In the genomic region with DNA sequence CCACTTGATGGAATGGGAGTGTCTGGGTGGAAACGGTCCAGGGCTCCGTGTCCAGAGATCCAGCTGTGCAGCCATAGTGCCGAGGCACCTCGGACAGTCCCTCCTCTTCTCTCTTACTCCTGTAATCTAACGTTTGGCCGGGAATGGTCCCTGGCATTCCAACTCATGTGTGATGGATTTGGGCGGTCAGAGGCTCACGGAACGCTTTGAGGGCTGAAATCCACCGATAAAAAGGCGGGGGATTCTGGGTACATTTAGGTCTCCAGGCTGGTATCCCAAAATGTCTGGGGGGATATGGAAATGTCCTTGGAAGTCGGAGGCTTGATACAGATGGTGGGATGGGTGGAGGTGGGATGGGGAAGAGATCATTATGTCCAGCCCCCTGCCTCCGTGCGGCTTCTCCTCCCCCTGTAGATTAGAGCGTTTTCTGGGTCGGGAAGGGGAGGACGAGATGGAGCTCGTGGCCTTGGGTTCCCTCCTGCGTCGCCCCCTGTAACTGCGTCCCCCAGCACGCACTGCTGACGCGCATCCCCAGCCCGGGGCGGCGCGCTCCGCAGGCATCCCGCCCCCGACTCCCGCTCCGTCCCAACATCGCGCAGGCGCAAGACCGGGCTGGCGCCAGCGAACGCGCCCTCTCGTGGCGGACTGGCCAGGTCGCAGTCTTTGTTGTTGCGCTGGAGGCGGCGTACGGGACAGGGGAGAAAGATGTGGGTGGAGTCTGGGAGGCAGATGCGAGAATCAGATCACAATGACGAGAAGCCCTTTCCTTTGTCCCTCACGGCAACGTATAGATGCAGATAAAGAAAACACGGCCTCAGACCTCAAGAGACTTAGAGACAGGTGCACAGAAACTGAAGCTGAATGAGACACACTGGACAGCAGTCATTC, we compare ENCODE assay signal across 1 cellular context.
TF ChIP-seq lines count a peak whose summit lies in the region.

No MANE protein-coding gene starts in this region.

TF ChIP-seq in HepG2, 621 proteins besides CTCF, POLR2A, EP300 and RAD21 (continued from another document and continues in another):
- TF ChIP-seq, protein P1, sequence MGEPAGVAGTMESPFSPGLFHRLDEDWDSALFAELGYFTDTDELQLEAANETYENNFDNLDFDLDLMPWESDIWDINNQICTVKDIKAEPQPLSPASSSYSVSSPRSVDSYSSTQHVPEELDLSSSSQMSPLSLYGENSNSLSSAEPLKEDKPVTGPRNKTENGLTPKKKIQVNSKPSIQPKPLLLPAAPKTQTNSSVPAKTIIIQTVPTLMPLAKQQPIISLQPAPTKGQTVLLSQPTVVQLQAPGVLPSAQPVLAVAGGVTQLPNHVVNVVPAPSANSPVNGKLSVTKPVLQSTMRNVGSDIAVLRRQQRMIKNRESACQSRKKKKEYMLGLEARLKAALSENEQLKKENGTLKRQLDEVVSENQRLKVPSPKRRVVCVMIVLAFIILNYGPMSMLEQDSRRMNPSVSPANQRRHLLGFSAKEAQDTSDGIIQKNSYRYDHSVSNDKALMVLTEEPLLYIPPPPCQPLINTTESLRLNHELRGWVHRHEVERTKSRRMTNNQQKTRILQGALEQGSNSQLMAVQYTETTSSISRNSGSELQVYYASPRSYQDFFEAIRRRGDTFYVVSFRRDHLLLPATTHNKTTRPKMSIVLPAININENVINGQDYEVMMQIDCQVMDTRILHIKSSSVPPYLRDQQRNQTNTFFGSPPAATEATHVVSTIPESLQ (CRISPR knock-in tag; conservative IDR thresholded peaks at IDR 0.05) = no peak
- TF ChIP-seq NFATC3 (CRISPR knock-in tag; IDR thresholded peaks at IDR 0.05) (no peak), NCOA5 (CRISPR knock-in tag; IDR thresholded peaks at IDR 0.05) (no peak), ZNF138 (CRISPR knock-in tag; IDR thresholded peaks at IDR 0.05; ENCODE audit: low read depth) (no peak), FOXM1 (CRISPR knock-in tag; IDR thresholded peaks at IDR 0.05) (no peak), ZNF768 (CRISPR knock-in tag; IDR thresholded peaks at IDR 0.05) (peak; percentile 57; the same call in 1 of the 2 replicates), U2AF2 (IDR thresholded peaks at IDR 0.05; ENCODE audit: low read depth, low read length) (no peak), ZNF782 (CRISPR knock-in tag; IDR thresholded peaks at IDR 0.05; ENCODE audit: borderline replicate concordance) (peak; percentile 68; the same call in 1 of the 2 replicates), PRMT3 (CRISPR knock-in tag; IDR thresholded peaks at IDR 0.05; ENCODE audit: borderline replicate concordance, low read depth) (no peak), IRX3 (CRISPR knock-in tag; IDR thresholded peaks at IDR 0.05; ENCODE audit: borderline replicate concordance, low read depth) (no peak), PAWR (CRISPR knock-in tag; IDR thresholded peaks at IDR 0.05; ENCODE audit: borderline replicate concordance) (no peak), KDM6A (CRISPR knock-in tag; IDR thresholded peaks at IDR 0.05; ENCODE audit: low read depth) (no peak), ZNF780A (CRISPR knock-in tag; IDR thresholded peaks at IDR 0.05) (no peak; the same call in 1 of the 2 replicates), FIP1L1 (IDR thresholded peaks at IDR 0.05; ENCODE audit: borderline replicate concordance, insufficient read depth, low read depth, low read length) (no peak), STAG1 (CRISPR knock-in tag; IDR thresholded peaks at IDR 0.05) (peak; percentile 87), HOXA7 (CRISPR knock-in tag; IDR thresholded peaks at IDR 0.05) (no peak), RARA (CRISPR knock-in tag; IDR thresholded peaks at IDR 0.05) (0 out of 2 replicates have a peak, but pooled peaks have one; percentile 15), SP1 (IDR thresholded peaks at IDR 0.05) (no peak), SP1 (CRISPR knock-in tag; IDR thresholded peaks at IDR 0.05) (peak; percentile 49; the same call in 1 of the 2 replicates), SRSF1 (optimal IDR thresholded peaks at IDR 0.05; ENCODE audit: low read depth, low read length) (peak; percentile 55), PHF21A (CRISPR knock-in tag; IDR thresholded peaks at IDR 0.05) (peak; percentile 38; the same call in 1 of the 2 replicates)
- TF ChIP-seq, protein P2, sequence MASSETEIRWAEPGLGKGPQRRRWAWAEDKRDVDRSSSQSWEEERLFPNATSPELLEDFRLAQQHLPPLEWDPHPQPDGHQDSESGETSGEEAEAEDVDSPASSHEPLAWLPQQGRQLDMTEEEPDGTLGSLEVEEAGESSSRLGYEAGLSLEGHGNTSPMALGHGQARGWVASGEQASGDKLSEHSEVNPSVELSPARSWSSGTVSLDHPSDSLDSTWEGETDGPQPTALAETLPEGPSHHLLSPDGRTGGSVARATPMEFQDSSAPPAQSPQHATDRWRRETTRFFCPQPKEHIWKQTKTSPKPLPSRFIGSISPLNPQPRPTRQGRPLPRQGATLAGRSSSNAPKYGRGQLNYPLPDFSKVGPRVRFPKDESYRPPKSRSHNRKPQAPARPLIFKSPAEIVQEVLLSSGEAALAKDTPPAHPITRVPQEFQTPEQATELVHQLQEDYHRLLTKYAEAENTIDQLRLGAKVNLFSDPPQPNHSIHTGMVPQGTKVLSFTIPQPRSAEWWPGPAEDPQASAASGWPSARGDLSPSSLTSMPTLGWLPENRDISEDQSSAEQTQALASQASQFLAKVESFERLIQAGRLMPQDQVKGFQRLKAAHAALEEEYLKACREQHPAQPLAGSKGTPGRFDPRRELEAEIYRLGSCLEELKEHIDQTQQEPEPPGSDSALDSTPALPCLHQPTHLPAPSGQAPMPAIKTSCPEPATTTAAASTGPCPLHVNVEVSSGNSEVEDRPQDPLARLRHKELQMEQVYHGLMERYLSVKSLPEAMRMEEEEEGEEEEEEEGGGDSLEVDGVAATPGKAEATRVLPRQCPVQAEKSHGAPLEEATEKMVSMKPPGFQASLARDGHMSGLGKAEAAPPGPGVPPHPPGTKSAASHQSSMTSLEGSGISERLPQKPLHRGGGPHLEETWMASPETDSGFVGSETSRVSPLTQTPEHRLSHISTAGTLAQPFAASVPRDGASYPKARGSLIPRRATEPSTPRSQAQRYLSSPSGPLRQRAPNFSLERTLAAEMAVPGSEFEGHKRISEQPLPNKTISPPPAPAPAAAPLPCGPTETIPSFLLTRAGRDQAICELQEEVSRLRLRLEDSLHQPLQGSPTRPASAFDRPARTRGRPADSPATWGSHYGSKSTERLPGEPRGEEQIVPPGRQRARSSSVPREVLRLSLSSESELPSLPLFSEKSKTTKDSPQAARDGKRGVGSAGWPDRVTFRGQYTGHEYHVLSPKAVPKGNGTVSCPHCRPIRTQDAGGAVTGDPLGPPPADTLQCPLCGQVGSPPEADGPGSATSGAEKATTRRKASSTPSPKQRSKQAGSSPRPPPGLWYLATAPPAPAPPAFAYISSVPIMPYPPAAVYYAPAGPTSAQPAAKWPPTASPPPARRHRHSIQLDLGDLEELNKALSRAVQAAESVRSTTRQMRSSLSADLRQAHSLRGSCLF (CRISPR knock-in tag; IDR thresholded peaks at IDR 0.05; ENCODE audit: borderline replicate concordance) = no peak
- TF ChIP-seq, protein P3, sequence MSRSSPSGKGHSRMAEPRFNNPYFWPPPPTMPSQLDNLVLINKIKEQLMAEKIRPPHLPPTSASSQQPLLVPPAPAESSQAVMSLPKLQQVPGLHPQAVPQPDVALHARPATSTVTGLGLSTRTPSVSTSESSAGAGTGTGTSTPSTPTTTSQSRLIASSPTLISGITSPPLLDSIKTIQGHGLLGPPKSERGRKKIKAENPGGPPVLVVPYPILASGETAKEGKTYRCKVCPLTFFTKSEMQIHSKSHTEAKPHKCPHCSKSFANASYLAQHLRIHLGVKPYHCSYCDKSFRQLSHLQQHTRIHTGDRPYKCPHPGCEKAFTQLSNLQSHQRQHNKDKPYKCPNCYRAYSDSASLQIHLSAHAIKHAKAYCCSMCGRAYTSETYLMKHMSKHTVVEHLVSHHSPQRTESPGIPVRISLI (CRISPR knock-in tag; IDR thresholded peaks at IDR 0.05; ENCODE audit: borderline replicate concordance) = no peak; the same call in 1 of the 2 replicates
- TF ChIP-seq, protein P4, sequence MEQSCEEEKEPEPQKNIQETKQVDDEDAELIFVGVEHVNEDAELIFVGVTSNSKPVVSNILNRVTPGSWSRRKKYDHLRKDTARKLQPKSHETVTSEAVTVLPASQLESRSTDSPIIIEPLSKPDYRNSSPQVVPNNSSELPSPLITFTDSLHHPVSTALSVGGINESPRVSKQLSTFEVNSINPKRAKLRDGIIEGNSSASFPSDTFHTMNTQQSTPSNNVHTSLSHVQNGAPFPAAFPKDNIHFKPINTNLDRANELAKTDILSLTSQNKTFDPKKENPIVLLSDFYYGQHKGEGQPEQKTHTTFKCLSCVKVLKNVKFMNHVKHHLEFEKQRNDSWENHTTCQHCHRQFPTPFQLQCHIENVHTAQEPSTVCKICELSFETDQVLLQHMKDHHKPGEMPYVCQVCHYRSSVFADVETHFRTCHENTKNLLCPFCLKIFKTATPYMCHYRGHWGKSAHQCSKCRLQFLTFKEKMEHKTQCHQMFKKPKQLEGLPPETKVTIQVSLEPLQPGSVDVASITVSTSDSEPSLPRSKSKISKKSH (CRISPR knock-in tag; IDR thresholded peaks at IDR 0.05; ENCODE audit: borderline replicate concordance) = no peak
- TF ChIP-seq, protein P5, sequence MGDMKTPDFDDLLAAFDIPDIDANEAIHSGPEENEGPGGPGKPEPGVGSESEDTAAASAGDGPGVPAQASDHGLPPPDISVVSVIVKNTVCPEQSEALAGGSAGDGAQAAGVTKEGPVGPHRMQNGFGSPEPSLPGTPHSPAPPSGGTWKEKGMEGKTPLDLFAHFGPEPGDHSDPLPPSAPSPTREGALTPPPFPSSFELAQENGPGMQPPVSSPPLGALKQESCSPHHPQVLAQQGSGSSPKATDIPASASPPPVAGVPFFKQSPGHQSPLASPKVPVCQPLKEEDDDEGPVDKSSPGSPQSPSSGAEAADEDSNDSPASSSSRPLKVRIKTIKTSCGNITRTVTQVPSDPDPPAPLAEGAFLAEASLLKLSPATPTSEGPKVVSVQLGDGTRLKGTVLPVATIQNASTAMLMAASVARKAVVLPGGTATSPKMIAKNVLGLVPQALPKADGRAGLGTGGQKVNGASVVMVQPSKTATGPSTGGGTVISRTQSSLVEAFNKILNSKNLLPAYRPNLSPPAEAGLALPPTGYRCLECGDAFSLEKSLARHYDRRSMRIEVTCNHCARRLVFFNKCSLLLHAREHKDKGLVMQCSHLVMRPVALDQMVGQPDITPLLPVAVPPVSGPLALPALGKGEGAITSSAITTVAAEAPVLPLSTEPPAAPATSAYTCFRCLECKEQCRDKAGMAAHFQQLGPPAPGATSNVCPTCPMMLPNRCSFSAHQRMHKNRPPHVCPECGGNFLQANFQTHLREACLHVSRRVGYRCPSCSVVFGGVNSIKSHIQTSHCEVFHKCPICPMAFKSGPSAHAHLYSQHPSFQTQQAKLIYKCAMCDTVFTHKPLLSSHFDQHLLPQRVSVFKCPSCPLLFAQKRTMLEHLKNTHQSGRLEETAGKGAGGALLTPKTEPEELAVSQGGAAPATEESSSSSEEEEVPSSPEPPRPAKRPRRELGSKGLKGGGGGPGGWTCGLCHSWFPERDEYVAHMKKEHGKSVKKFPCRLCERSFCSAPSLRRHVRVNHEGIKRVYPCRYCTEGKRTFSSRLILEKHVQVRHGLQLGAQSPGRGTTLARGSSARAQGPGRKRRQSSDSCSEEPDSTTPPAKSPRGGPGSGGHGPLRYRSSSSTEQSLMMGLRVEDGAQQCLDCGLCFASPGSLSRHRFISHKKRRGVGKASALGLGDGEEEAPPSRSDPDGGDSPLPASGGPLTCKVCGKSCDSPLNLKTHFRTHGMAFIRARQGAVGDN (CRISPR knock-in tag; IDR thresholded peaks at IDR 0.05) = peak; percentile 93
- TF ChIP-seq, protein P6, sequence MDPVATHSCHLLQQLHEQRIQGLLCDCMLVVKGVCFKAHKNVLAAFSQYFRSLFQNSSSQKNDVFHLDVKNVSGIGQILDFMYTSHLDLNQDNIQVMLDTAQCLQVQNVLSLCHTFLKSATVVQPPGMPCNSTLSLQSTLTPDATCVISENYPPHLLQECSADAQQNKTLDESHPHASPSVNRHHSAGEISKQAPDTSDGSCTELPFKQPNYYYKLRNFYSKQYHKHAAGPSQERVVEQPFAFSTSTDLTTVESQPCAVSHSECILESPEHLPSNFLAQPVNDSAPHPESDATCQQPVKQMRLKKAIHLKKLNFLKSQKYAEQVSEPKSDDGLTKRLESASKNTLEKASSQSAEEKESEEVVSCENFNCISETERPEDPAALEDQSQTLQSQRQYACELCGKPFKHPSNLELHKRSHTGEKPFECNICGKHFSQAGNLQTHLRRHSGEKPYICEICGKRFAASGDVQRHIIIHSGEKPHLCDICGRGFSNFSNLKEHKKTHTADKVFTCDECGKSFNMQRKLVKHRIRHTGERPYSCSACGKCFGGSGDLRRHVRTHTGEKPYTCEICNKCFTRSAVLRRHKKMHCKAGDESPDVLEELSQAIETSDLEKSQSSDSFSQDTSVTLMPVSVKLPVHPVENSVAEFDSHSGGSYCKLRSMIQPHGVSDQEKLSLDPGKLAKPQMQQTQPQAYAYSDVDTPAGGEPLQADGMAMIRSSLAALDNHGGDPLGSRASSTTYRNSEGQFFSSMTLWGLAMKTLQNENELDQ (CRISPR knock-in tag; IDR thresholded peaks at IDR 0.05; ENCODE audit: borderline replicate concordance) = 0 out of 2 replicates have a peak, but pooled peaks have one; percentile 30
- TF ChIP-seq, protein P7, sequence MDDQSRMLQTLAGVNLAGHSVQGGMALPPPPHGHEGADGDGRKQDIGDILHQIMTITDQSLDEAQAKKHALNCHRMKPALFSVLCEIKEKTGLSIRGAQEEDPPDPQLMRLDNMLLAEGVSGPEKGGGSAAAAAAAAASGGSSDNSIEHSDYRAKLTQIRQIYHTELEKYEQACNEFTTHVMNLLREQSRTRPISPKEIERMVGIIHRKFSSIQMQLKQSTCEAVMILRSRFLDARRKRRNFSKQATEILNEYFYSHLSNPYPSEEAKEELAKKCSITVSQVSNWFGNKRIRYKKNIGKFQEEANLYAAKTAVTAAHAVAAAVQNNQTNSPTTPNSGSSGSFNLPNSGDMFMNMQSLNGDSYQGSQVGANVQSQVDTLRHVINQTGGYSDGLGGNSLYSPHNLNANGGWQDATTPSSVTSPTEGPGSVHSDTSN (CRISPR knock-in tag; IDR thresholded peaks at IDR 0.05; ENCODE audit: borderline replicate concordance) = no peak
- TF ChIP-seq, protein P8, sequence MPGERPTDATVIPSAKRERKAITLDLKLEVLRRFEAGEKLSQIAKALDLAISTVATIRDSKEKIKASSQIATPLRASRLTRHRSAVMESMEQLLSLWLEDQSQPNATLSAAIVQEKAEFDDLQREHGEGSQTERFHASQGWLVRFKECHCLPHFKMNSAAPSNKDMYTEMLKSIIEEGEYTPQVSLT (CRISPR knock-in tag; IDR thresholded peaks at IDR 0.05; ENCODE audit: borderline replicate concordance, low read depth) = no peak
- TF ChIP-seq, protein P9, sequence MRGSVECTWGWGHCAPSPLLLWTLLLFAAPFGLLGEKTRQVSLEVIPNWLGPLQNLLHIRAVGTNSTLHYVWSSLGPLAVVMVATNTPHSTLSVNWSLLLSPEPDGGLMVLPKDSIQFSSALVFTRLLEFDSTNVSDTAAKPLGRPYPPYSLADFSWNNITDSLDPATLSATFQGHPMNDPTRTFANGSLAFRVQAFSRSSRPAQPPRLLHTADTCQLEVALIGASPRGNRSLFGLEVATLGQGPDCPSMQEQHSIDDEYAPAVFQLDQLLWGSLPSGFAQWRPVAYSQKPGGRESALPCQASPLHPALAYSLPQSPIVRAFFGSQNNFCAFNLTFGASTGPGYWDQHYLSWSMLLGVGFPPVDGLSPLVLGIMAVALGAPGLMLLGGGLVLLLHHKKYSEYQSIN (CRISPR knock-in tag; IDR thresholded peaks at IDR 0.05; ENCODE audit: borderline replicate concordance) = no peak
- TF ChIP-seq, protein P10, sequence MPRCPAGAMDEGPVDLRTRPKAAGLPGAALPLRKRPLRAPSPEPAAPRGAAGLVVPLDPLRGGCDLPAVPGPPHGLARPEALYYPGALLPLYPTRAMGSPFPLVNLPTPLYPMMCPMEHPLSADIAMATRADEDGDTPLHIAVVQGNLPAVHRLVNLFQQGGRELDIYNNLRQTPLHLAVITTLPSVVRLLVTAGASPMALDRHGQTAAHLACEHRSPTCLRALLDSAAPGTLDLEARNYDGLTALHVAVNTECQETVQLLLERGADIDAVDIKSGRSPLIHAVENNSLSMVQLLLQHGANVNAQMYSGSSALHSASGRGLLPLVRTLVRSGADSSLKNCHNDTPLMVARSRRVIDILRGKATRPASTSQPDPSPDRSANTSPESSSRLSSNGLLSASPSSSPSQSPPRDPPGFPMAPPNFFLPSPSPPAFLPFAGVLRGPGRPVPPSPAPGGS (CRISPR knock-in tag; IDR thresholded peaks at IDR 0.05) = peak; percentile 74; the same call in 1 of the 2 replicates
